Comparison of ENCODE assay signal across 8 cellular contexts in the genomic region with DNA sequence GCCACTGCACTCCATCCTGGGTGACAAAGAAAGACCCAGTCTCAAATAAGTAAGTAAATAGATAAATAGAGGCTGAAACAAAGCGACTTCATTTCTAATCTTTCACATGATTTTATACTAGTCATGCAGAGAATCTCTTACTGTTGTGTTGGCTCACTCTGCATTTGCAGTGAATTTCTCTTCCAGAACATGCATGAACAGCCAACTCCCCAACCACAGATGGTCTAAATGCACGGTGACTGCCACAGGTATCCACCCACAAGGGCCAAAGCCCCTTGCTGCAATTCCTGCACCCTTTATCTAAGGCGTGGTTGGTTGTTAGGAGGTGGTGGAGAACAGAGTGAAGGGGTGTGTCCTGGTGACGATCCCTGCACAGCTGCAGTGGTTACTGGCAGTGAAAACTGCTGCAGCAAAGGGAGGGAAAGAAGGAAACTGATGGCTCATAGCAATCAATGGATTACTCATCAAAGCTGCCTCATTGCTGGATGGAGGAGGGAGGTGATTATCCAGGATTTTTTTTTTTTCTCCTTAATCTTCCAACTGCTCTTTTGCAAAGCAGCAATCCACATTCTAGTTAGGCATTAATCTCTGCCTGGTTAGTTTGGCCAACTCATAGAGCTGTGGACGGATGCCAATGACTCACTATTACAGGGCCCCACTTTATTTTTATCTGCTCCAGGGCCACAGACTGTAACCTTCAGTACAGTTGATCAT. TPM values are rescaled to one million over a fixed set of nuclear protein-coding genes. Genes with fewer than 3 reads are reported as not detected.
DNase-seq lines count a peak whose midpoint lies in the region; ATAC-seq and TF ChIP-seq lines count a peak whose summit lies in the region.

No MANE protein-coding gene starts in this region.

- POLR2A ChIA-PET in naive thymus-derived CD8-positive, alpha-beta T cell (lab: Charles Lee) = no interaction called here

- intact Hi-C loops in natural killer cell (cut with micrococcal nuclease) = no loop called here

- ATAC-seq in natural killer cell treated with Interleukin-12 subunit alpha and Interleukin-12 subunit beta and Interleukin-15 and Interleukin-18, amount 100 ng/mL, for 72 hours = no peak
- no peak for ATAC-seq in natural killer cell
- peak; percentile 35 for ATAC-seq in HG02610 (IDR thresholded peaks at IDR 0.05; ENCODE audit: unreplicated experiment)
- peak; percentile 51 for ATAC-seq in effector memory CD8-positive, alpha-beta T cell (replicated peaks)
- no peak for ATAC-seq in naive thymus-derived CD8-positive, alpha-beta T cell
- no peak for ATAC-seq in HG02870 (IDR thresholded peaks at IDR 0.05; ENCODE audit: unreplicated experiment)

- no peaks in the 10 kb centered on the region for H3K27me3 Mint-ChIP-seq in natural killer cell treated with Interleukin-12 subunit alpha and Interleukin-12 subunit beta and Interleukin-15 and Interleukin-18, amount 100 ng/mL, for 72 hours
- H3K27me3 Mint-ChIP-seq in natural killer cell (ENCODE audit: low read depth in 2 of 2) = no peaks in the 10 kb centered on the region
- H3K27me3 Mint-ChIP-seq in effector memory CD8-positive, alpha-beta T cell = no peaks in the 10 kb centered on the region
- no peaks in the 10 kb centered on the region for H3K27me3 Mint-ChIP-seq in naive thymus-derived CD8-positive, alpha-beta T cell

- H3K36me3 Mint-ChIP-seq in natural killer cell treated with Interleukin-12 subunit alpha and Interleukin-12 subunit beta and Interleukin-15 and Interleukin-18, amount 100 ng/mL, for 72 hours = no peaks in the 10 kb centered on the region
- no peaks in the 10 kb centered on the region for H3K36me3 Mint-ChIP-seq in natural killer cell
- H3K36me3 Mint-ChIP-seq in effector memory CD8-positive, alpha-beta T cell (ENCODE audit: insufficient read depth) = no peaks in the 10 kb centered on the region
- peaks cover 0 to 4% (median 0%) of the 10 kb centered on the region in 3 donors for H3K36me3 Mint-ChIP-seq in naive thymus-derived CD8-positive, alpha-beta T cell

- DNase-seq in natural killer cell treated with Interleukin-12 subunit alpha and Interleukin-12 subunit beta and Interleukin-15 and Interleukin-18, amount 100 ng/mL, for 72 hours (ENCODE audit: low spot score) = no peak
- DNase-seq in natural killer cell (no peak), OCI-M1 (lab: John Stamatoyannopoulos, UW) (peak; percentile 62), GDM1 (lab: John Stamatoyannopoulos, UW) (no peak)
- no peak for DNase-seq in effector memory CD8-positive, alpha-beta T cell
- no peak for DNase-seq in naive thymus-derived CD8-positive, alpha-beta T cell

- peaks cover 27 to 29% of the 10 kb centered on the region in 2 donors for H3K4me1 Mint-ChIP-seq in natural killer cell treated with Interleukin-12 subunit alpha and Interleukin-12 subunit beta and Interleukin-15 and Interleukin-18, amount 100 ng/mL, for 72 hours (ENCODE audit: low read depth in 2 of 2)
- peaks cover 25 to 31% of the 10 kb centered on the region in 2 donors for H3K4me1 Mint-ChIP-seq in natural killer cell
- H3K4me1 Mint-ChIP-seq in effector memory CD8-positive, alpha-beta T cell (ENCODE audit: low read depth in 2 of 2) = peaks cover 26 to 45% of the 10 kb centered on the region in 2 donors
- H3K4me1 Mint-ChIP-seq in naive thymus-derived CD8-positive, alpha-beta T cell = peaks cover 16 to 49% (median 27%) of the 10 kb centered on the region in 4 donors

- peak overlapping the region; percentile 42 for H3K4me3 Mint-ChIP-seq in natural killer cell treated with Interleukin-12 subunit alpha and Interleukin-12 subunit beta and Interleukin-15 and Interleukin-18, amount 100 ng/mL, for 72 hours
- no peak overlapping the region for H3K4me3 Mint-ChIP-seq in natural killer cell
- peak overlapping the region; percentile 48 to 60 for H3K4me3 Mint-ChIP-seq in effector memory CD8-positive, alpha-beta T cell
- no peak overlapping the region for H3K4me3 Mint-ChIP-seq in naive thymus-derived CD8-positive, alpha-beta T cell

- TF ChIP-seq CTCF in natural killer cell (IDR thresholded peaks at IDR 0.05) = no peak

- H3K9me3 Mint-ChIP-seq in natural killer cell treated with Interleukin-12 subunit alpha and Interleukin-12 subunit beta and Interleukin-15 and Interleukin-18, amount 100 ng/mL, for 72 hours = no peaks in the 10 kb centered on the region
- no peaks in the 10 kb centered on the region for H3K9me3 Mint-ChIP-seq in natural killer cell
- H3K9me3 Mint-ChIP-seq in effector memory CD8-positive, alpha-beta T cell = no peaks in the 10 kb centered on the region
- H3K9me3 Mint-ChIP-seq in naive thymus-derived CD8-positive, alpha-beta T cell = no peaks in the 10 kb centered on the region

- no peak overlapping the region for H3K27ac Mint-ChIP-seq in natural killer cell treated with Interleukin-12 subunit alpha and Interleukin-12 subunit beta and Interleukin-15 and Interleukin-18, amount 100 ng/mL, for 72 hours
- no peak overlapping the region for H3K27ac Mint-ChIP-seq in natural killer cell
- H3K27ac Mint-ChIP-seq in effector memory CD8-positive, alpha-beta T cell = peak overlapping the region; percentile 73 to 90
- H3K27ac Mint-ChIP-seq in naive thymus-derived CD8-positive, alpha-beta T cell = peak overlapping the region in 8 of 10 donors; percentile 27 to 85 (median 44)

RNA-seq across cellular contexts. Expression of gene PRTFDC1, which starts 50.6 kb away (rescaled TPM):
- total RNA-seq in natural killer cell treated with Interleukin-12 subunit alpha and Interleukin-12 subunit beta and Interleukin-15 and Interleukin-18, amount 100 ng/mL, for 72 hours = under 1 TPM in 1 of 2 donors, not detected in 1; 0.69 TPM
- total RNA-seq in natural killer cell = 1 to 10 TPM; 1.2 to 1.9 (median 1.4) TPM
- 1 to 10 TPM; 1.8 to 3.1 TPM for total RNA-seq in naive thymus-derived CD8-positive, alpha-beta T cell
- 1 to 10 TPM in 1 of 3 donors, under 1 TPM in 2; 0.93 to 1.7 (median 0.94) TPM for polyA plus RNA-seq in naive thymus-derived CD8-positive, alpha-beta T cell

Comparison
In these comparisons a context has a peak if more than half of its experiments do, and no peak if none do; other contexts are left out.
1. H3K4me3 Mint-ChIP-seq: peak in natural killer cell treated with Interleukin-12 subunit alpha and Interleukin-12 subunit beta and Interleukin-15 and Interleukin-18, amount 100 ng/mL, for 72 hours (single experiment) and effector memory CD8-positive, alpha-beta T cell (2 of 2); none in natural killer cell (single experiment) and naive thymus-derived CD8-positive, alpha-beta T cell (0 of 10).
2. ATAC-seq: peak in HG02610 (single experiment) and effector memory CD8-positive, alpha-beta T cell (single experiment); none in natural killer cell treated with Interleukin-12 subunit alpha and Interleukin-12 subunit beta and Interleukin-15 and Interleukin-18, amount 100 ng/mL, for 72 hours (0 of 2), natural killer cell (0 of 3), naive thymus-derived CD8-positive, alpha-beta T cell (0 of 2) and HG02870 (single experiment).
3. H3K27ac Mint-ChIP-seq: peak in effector memory CD8-positive, alpha-beta T cell (2 of 2) and naive thymus-derived CD8-positive, alpha-beta T cell (8 of 10); none in natural killer cell treated with Interleukin-12 subunit alpha and Interleukin-12 subunit beta and Interleukin-15 and Interleukin-18, amount 100 ng/mL, for 72 hours (0 of 2) and natural killer cell (0 of 2).